ENCODE assay signal across 8 cellular contexts in genomic region chr12:15227004-15227679, GRCh38. TPM values are rescaled to one million over a fixed set of nuclear protein-coding genes. Genes with fewer than 3 reads are reported as not detected.
A peak's percentile ranks its signal among the peaks of the same experiment; 100 is the strongest.
DNase-seq lines count a peak whose midpoint lies in the region; ATAC-seq, FAIRE-seq and TF ChIP-seq lines count a peak whose summit lies in the region.

No MANE protein-coding gene starts in this region.

- H3K9me2 ChIP-seq in Karpas-422 (replicated peaks; ENCODE audit: insufficient read depth, low read length) = no peaks in the 10 kb centered on the region

- 12 to 19% (median 18%) methylated on average over 5 of the region's 5 CpGs for WGBS in heart left ventricle, 4 donors
- WGBS in small intestine, 3 donors = 4 to 20% (median 8%) methylated on average over 5 of the region's 5 CpGs

- no peak for TF ChIP-seq POLR2A in heart left ventricle (IDR thresholded peaks at IDR 0.05)

- TF ChIP-seq CTCF in GM12872 (IDR thresholded peaks at IDR 0.05; ENCODE audit: insufficient read depth, low read depth, low read length) (peak; percentile 54), heart left ventricle (IDR thresholded peaks at IDR 0.05) (peak; percentile 31 to 67 (median 46))

- H3K9me3 ChIP-seq in Karpas-422 (ENCODE audit: low read length) (no peaks in the 10 kb centered on the region), heart left ventricle (no peaks in the 10 kb centered on the region), small intestine (ENCODE audit: control insufficient read depth, low read depth) (no peaks in the 10 kb centered on the region)

- no peak overlapping the region for H3K9ac ChIP-seq in Karpas-422 (ENCODE audit: low read length)

- ATAC-seq in heart left ventricle (peak in 3 of 4 donors; percentile 29 to 48 (median 42)), GM18909 (IDR thresholded peaks at IDR 0.05; ENCODE audit: poor library complexity, unreplicated experiment) (no peak), HG02981 (IDR thresholded peaks at IDR 0.05; ENCODE audit: unreplicated experiment) (no peak)

- intact Hi-C loops in heart left ventricle (cut with DNase I) = loop anchor here in 8 of 10 donors (5.0 to 10.0 kb wide), 4 partner anchors 40 to 382 kb away; partner anchors contain the start of gene ART4 (in 3 of the 8)

- no peaks in the 10 kb centered on the region for H3K79me2 ChIP-seq in Karpas-422 (ENCODE audit: low read length)

- H3K27me3 Mint-ChIP-seq in activated CD4-positive, alpha-beta memory T cell treated with anti-CD3 and anti-CD28 coated beads, Interleukin-2, amount 10 ng/mL, durations not matched to agents 7 days and 5 days = peaks cover 28% of the 10 kb centered on the region

- H3K4me1 Mint-ChIP-seq in activated CD4-positive, alpha-beta memory T cell treated with anti-CD3 and anti-CD28 coated beads, Interleukin-2, amount 10 ng/mL, durations not matched to agents 7 days and 5 days = peaks cover 2% of the 10 kb centered on the region

- no peaks in the 10 kb centered on the region for H3K9me3 Mint-ChIP-seq in activated CD4-positive, alpha-beta memory T cell treated with anti-CD3 and anti-CD28 coated beads, Interleukin-2, amount 10 ng/mL, durations not matched to agents 7 days and 5 days

- H4K20me1 ChIP-seq in Karpas-422 (ENCODE audit: insufficient read depth, low read depth, low read length) = 0 out of 2 replicates have a peak, but pooled peaks cover 3% of the 10 kb centered on the region

- H3K4me1 ChIP-seq in Karpas-422 (ENCODE audit: low read length) (peaks cover 4% of the 10 kb centered on the region), heart left ventricle (peaks cover 0 to 9% (median 0%) of the 10 kb centered on the region in 12 donors), small intestine (ENCODE audit: control insufficient read depth in 2 of 2, insufficient read depth in 1 of 2, low read depth in 1 of 2, low read length in 1 of 2) (no peaks in the 10 kb centered on the region)

- H3K27ac Mint-ChIP-seq in activated CD4-positive, alpha-beta memory T cell treated with anti-CD3 and anti-CD28 coated beads, Interleukin-2, amount 10 ng/mL, durations not matched to agents 7 days and 5 days = no peak overlapping the region

- H2AFZ ChIP-seq in Karpas-422 (ENCODE audit: low read length) = no peak overlapping the region

- no peak for FAIRE-seq in small intestine (lab: Jason Lieb, UNC)

- POLR2A ChIA-PET in activated CD4-positive, alpha-beta memory T cell treated with anti-CD3 and anti-CD28 coated beads, Interleukin-2, amount 10 ng/mL, durations not matched to agents 7 days and 5 days (lab: Charles Lee) = no interaction called here

- H3K4me3 Mint-ChIP-seq in activated CD4-positive, alpha-beta memory T cell treated with anti-CD3 and anti-CD28 coated beads, Interleukin-2, amount 10 ng/mL, durations not matched to agents 7 days and 5 days = no peak overlapping the region

- H3K27me3 ChIP-seq in Karpas-422 (ENCODE audit: low read length) (no peaks in the 10 kb centered on the region), heart left ventricle (peaks cover 0 to 16% (median 3%) of the 10 kb centered on the region in 9 donors), small intestine (ENCODE audit: control insufficient read depth in 2 of 2, insufficient read depth in 2 of 2, low read length in 2 of 2) (peaks cover 0 to 2% of the 10 kb centered on the region in 2 donors)

- H3K4me3 ChIP-seq in Karpas-422 (ENCODE audit: low read length) (no peak overlapping the region), heart left ventricle (no peak overlapping the region), small intestine (ENCODE audit: low read depth in 1 of 2, low read length in 2 of 2) (no peak overlapping the region)

- H3K36me3 Mint-ChIP-seq in activated CD4-positive, alpha-beta memory T cell treated with anti-CD3 and anti-CD28 coated beads, Interleukin-2, amount 10 ng/mL, durations not matched to agents 7 days and 5 days (ENCODE audit: low read depth) = no peaks in the 10 kb centered on the region

- DNase-seq in AG08396 (ENCODE audit: low spot score) (peak; percentile 50), Karpas-422 (peak; percentile 75), heart left ventricle (peak in 2 of 5 donors; percentile 16 to 45), small intestine (peak; percentile 39)
- peak; percentile 32 for DNase-seq in activated CD4-positive, alpha-beta memory T cell treated with anti-CD3 and anti-CD28 coated beads, Interleukin-2, amount 10 ng/mL, durations not matched to agents 7 days and 5 days

- no peak overlapping the region for H3K4me2 ChIP-seq in Karpas-422 (ENCODE audit: low read depth, low read length, poor library complexity, severe bottlenecking)

- H3K27ac ChIP-seq in Karpas-422 (ENCODE audit: low read length) = no peak overlapping the region
- H3K27ac ChIP-seq in heart left ventricle = peak overlapping the region in 1 of 12 donors; percentile 45
- no peak overlapping the region for H3K27ac ChIP-seq in small intestine (ENCODE audit: low read depth in 1 of 2, low read length in 1 of 2)

- CTCF ChIA-PET in activated CD4-positive, alpha-beta memory T cell treated with anti-CD3 and anti-CD28 coated beads, Interleukin-2, amount 10 ng/mL, durations not matched to agents 7 days and 5 days (lab: Charles Lee) = interaction anchor here (1.1 to 1.3 kb wide), 3 partner anchors 13 to 358 kb away, joined by 3 to 4 read pairs (median 4); no protein-coding TSS in a partner anchor

- H3K36me3 ChIP-seq in Karpas-422 (ENCODE audit: insufficient read depth, low read length) = no peaks in the 10 kb centered on the region
- no peaks in the 10 kb centered on the region for H3K36me3 ChIP-seq in heart left ventricle
- H3K36me3 ChIP-seq in small intestine (ENCODE audit: control insufficient read depth in 2 of 2, insufficient read depth in 2 of 2, low read length in 2 of 2) = no peaks in the 10 kb centered on the region

RNA-seq across cellular contexts. Expression of gene RERG, which starts 5.9 kb away (rescaled TPM):
- total RNA-seq in Karpas-422 (2014; rRNA removed; shearing (Covaris generic); ENCODE audit: low replicate concordance) = not detected in 2 replicates
- total RNA-seq in activated CD4-positive, alpha-beta memory T cell treated with anti-CD3 and anti-CD28 coated beads, Interleukin-2, amount 10 ng/mL, durations not matched to agents 7 days and 5 days = not detected
- 10 to 100 TPM in 1 of 9 donors, 1 to 10 TPM in 8; 2.9 to 17.7 (median 4.2) TPM for total RNA-seq in heart left ventricle
- 1 to 10 TPM; 3.7 to 5.3 TPM for polyA plus RNA-seq in heart left ventricle
- 1 to 10 TPM in 2 of 3 donors, under 1 TPM in 1; 0.45 to 4.9 (median 1.1) TPM for polyA plus RNA-seq in small intestine

Comparison
In these comparisons a context has a peak if more than half of its experiments do, and no peak if none do; other contexts are left out.
1. ATAC-seq: peak in heart left ventricle (3 of 4); none in GM18909 (single experiment) and HG02981 (single experiment).